Comparison of ENCODE assay signal across 8 cellular contexts in the genomic region with DNA sequence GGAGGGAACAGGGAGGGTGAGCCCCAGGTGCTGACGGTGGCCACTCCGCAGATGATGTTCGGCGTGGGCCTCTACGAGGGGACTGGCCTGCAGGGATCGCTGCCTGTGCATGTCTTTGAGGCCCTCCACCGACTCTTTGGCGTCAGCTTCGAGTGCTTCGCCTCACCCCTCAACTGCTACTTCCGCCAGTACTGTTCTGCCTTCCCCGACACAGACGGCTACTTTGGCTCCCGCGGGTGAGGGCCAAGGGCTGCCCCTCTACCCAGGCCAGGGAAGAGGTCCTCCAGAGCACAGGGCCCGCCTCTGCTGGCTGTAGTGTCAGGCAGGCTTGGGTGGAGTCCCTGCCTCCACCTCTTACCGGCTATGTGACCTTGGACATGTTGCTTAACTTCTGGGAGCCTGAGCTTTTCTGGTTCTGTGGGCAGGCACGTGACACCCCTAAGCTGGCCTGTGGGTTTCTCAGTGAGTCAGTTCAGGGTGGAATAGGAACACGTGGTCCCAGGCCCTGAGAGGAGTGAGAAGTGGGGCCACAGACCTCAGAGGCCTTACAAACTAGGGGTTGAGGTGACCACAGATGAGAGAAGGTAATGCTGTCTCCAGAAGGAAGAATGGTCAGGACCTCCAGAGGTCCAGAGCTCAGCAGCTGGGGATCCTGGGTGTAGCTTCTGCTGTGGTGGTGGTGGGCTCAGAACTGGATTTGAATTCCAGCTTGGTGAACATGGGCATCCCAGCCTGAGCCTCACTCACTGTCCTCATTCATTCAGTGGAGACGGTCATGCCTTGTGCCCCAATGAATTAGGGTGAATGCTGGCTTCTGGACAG. TPM values are rescaled to one million over a fixed set of nuclear protein-coding genes. Genes with fewer than 3 reads are reported as not detected.
A peak's percentile ranks its signal among the peaks of the same experiment; 100 is the strongest.
DNase-seq lines count a peak whose midpoint lies in the region; ATAC-seq and TF ChIP-seq lines count a peak whose summit lies in the region.

No MANE protein-coding gene starts in this region.

- H3K9me3 Mint-ChIP-seq in activated CD4-positive, alpha-beta memory T cell treated with anti-CD3 and anti-CD28 coated beads for 36 hours: no peaks in the 10 kb centered on the region

- TF ChIP-seq CTCF in gastroesophageal sphincter (IDR thresholded peaks at IDR 0.05): no peak

- ATAC-seq in gastroesophageal sphincter (peak; percentile 86), GM18907 (IDR thresholded peaks at IDR 0.05; ENCODE audit: unreplicated experiment) (no peak), GM21515 (IDR thresholded peaks at IDR 0.05; ENCODE audit: unreplicated experiment) (no peak), HG03045 (IDR thresholded peaks at IDR 0.05; ENCODE audit: unreplicated experiment) (no peak)

- H3K4me1 ChIP-seq in gastroesophageal sphincter: peaks cover 0 to 20% (median 0%) of the 10 kb centered on the region in 3 donors

- 40% methylated on average over 1 of the region's 20 CpGs; no CpG with 5 or more reads in 1 of the 2 donors for WGBS in gastroesophageal sphincter (ENCODE audit: low coverage in 1 of 2), 2 donors

- POLR2A ChIA-PET in activated CD4-positive, alpha-beta memory T cell treated with anti-CD3 and anti-CD28 coated beads for 36 hours (lab: Charles Lee): interaction anchor here (1.2 kb wide), 1 partner anchor 12 kb away, joined by 3 read pairs; the partner anchor contains the start of gene PCIF1

- intact Hi-C loops in activated CD4-positive, alpha-beta memory T cell treated with anti-CD3 and anti-CD28 coated beads for 36 hours (cut with micrococcal nuclease): no loop called here

- peaks cover 28% of the 10 kb centered on the region for H3K4me1 Mint-ChIP-seq in activated CD4-positive, alpha-beta memory T cell treated with anti-CD3 and anti-CD28 coated beads for 36 hours (ENCODE audit: low read depth)

- DNase-seq in HT1080 (ENCODE audit: low read depth): peak; percentile 73
- peak; percentile 74 for DNase-seq in activated CD4-positive, alpha-beta memory T cell treated with anti-CD3 and anti-CD28 coated beads for 36 hours
- DNase-seq in stimulated activated CD8-positive, alpha-beta memory T cell treated with anti-CD3 and anti-CD28 coated beads, Interleukin-4, amount 100 ng/mL, for 48 hours: peak; percentile 68
- no peak for DNase-seq in NCI-H774 (lab: John Stamatoyannopoulos, UW)

- no peaks in the 10 kb centered on the region for H3K9me3 ChIP-seq in gastroesophageal sphincter

- no peak for TF ChIP-seq POLR2A in gastroesophageal sphincter (IDR thresholded peaks at IDR 0.05)

- CTCF ChIA-PET in activated CD4-positive, alpha-beta memory T cell treated with anti-CD3 and anti-CD28 coated beads for 36 hours (lab: Charles Lee): interaction anchor here (1.0 to 5.8 kb wide), 4 partner anchors 12 to 147 kb away, joined by 4 to 45 read pairs (median 10); partner anchors contain the start of gene PCIF1

- H3K27ac Mint-ChIP-seq in activated CD4-positive, alpha-beta memory T cell treated with anti-CD3 and anti-CD28 coated beads for 36 hours: peak overlapping the region; percentile 79

- no peak overlapping the region for H3K4me3 Mint-ChIP-seq in activated CD4-positive, alpha-beta memory T cell treated with anti-CD3 and anti-CD28 coated beads for 36 hours

- no peaks in the 10 kb centered on the region for H3K27me3 Mint-ChIP-seq in activated CD4-positive, alpha-beta memory T cell treated with anti-CD3 and anti-CD28 coated beads for 36 hours

- H3K27me3 ChIP-seq in gastroesophageal sphincter: no peaks in the 10 kb centered on the region

- TF ChIP-seq EP300 in gastroesophageal sphincter (IDR thresholded peaks at IDR 0.05): no peak

- peaks cover 0 to 100% of the 10 kb centered on the region in 2 donors for H3K36me3 ChIP-seq in gastroesophageal sphincter

- H3K36me3 Mint-ChIP-seq in activated CD4-positive, alpha-beta memory T cell treated with anti-CD3 and anti-CD28 coated beads for 36 hours: peaks cover 42% of the 10 kb centered on the region

- H3K27ac ChIP-seq in gastroesophageal sphincter: peak overlapping the region in 3 of 4 donors; percentile 54 to 58 (median 54)

- H3K4me3 ChIP-seq in gastroesophageal sphincter: no peak overlapping the region

RNA-seq across cellular contexts. Expression of gene PCIF1, which starts 11.9 kb away (rescaled TPM):
- 12.4 and 17.7 TPM in 2 replicates for total RNA-seq in HT1080 (2014; rRNA removed; shearing (Covaris generic))
- 32.3 and 36.5 TPM in 2 replicates for polyA plus RNA-seq in HT1080 (2015; cell fraction: cytosol; rRNA removed)
- 25.4 and 27.3 TPM in 2 replicates for polyA plus RNA-seq in HT1080 (2015; cell fraction: nucleus; rRNA removed)
- total RNA-seq in activated CD4-positive, alpha-beta memory T cell treated with anti-CD3 and anti-CD28 coated beads for 36 hours: 10 to 100 TPM; 29.9 to 33.0 TPM
- total RNA-seq in gastroesophageal sphincter: 10 to 100 TPM; 21.5 to 45.3 (median 39.2) TPM

RNA-seq across cellular contexts. Expression of gene ZNF335, which starts 25.6 kb away (rescaled TPM):
- total RNA-seq in HT1080 (2014; rRNA removed; shearing (Covaris generic)): 13.6 and 18.0 TPM in 2 replicates
- 10.1 and 10.5 TPM in 2 replicates for polyA plus RNA-seq in HT1080 (2015; cell fraction: cytosol; rRNA removed)
- polyA plus RNA-seq in HT1080 (2015; cell fraction: nucleus; rRNA removed): 35.0 and 42.8 TPM in 2 replicates
- 10 to 100 TPM; 24.1 to 26.0 TPM for total RNA-seq in activated CD4-positive, alpha-beta memory T cell treated with anti-CD3 and anti-CD28 coated beads for 36 hours
- total RNA-seq in gastroesophageal sphincter: 10 to 100 TPM in 3 of 4 donors, 1 to 10 TPM in 1; 7.5 to 17.9 (median 16.5) TPM

RNA-seq across cellular contexts. Expression of gene PLTP, which starts 34.4 kb away (rescaled TPM):
- total RNA-seq in HT1080 (2014; rRNA removed; shearing (Covaris generic)): 0.16 TPM in 1 of 2 replicates, not detected in the other
- 0.75 and 0.85 TPM in 2 replicates for polyA plus RNA-seq in HT1080 (2015; cell fraction: cytosol; rRNA removed)
- 0.65 and 0.87 TPM in 2 replicates for polyA plus RNA-seq in HT1080 (2015; cell fraction: nucleus; rRNA removed)
- 1 to 10 TPM; 9.4 to 9.5 TPM for total RNA-seq in activated CD4-positive, alpha-beta memory T cell treated with anti-CD3 and anti-CD28 coated beads for 36 hours
- 100 to 1,000 TPM in 3 of 4 donors, 10 to 100 TPM in 1; 45.6 to 456 (median 177) TPM for total RNA-seq in gastroesophageal sphincter

RNA-seq across cellular contexts. Expression of gene CTSA, which starts 55.2 kb away (rescaled TPM):
- 84.1 and 115 TPM in 2 replicates for total RNA-seq in HT1080 (2014; rRNA removed; shearing (Covaris generic))
- polyA plus RNA-seq in HT1080 (2015; cell fraction: cytosol; rRNA removed): 137 and 144 TPM in 2 replicates
- polyA plus RNA-seq in HT1080 (2015; cell fraction: nucleus; rRNA removed): 282 and 323 TPM in 2 replicates
- 10 to 100 TPM; 49.8 to 54.8 TPM for total RNA-seq in activated CD4-positive, alpha-beta memory T cell treated with anti-CD3 and anti-CD28 coated beads for 36 hours
- total RNA-seq in gastroesophageal sphincter: 10 to 100 TPM; 36.4 to 73.0 (median 56.6) TPM

RNA-seq across cellular contexts. Expression of gene NEURL2, which starts 55.4 kb away (rescaled TPM):
- total RNA-seq in HT1080 (2014; rRNA removed; shearing (Covaris generic)): 1.3 and 2.1 TPM in 2 replicates
- 1.8 and 3.0 TPM in 2 replicates for polyA plus RNA-seq in HT1080 (2015; cell fraction: cytosol; rRNA removed)
- 5.5 and 9.3 TPM in 2 replicates for polyA plus RNA-seq in HT1080 (2015; cell fraction: nucleus; rRNA removed)
- 1 to 10 TPM; 2.3 to 2.5 TPM for total RNA-seq in activated CD4-positive, alpha-beta memory T cell treated with anti-CD3 and anti-CD28 coated beads for 36 hours
- 10 to 100 TPM in 3 of 4 donors, 1 to 10 TPM in 1; 2.2 to 26.4 (median 17.0) TPM for total RNA-seq in gastroesophageal sphincter

Comparison
In these comparisons a context has a peak if more than half of its experiments do, and no peak if none do; other contexts are left out.
1. RNA of gene PLTP, which starts 34.4 kb away (total RNA-seq): 45.6 to 456 TPM in gastroesophageal sphincter; 9.4 to 9.5 TPM in activated CD4-positive, alpha-beta memory T cell treated with anti-CD3 and anti-CD28 coated beads for 36 hours and 0.16 TPM in HT1080; every median in the first group is over 4 times any median in the second.